9 cellular contexts compared by ENCODE assay signal in genomic region chr2:197191948-197192338, GRCh38.
DNase-seq lines count a peak whose midpoint lies in the region; ATAC-seq and TF ChIP-seq lines count a peak whose summit lies in the region.
"Had no signal": no experiment of that assay in that cellular context is flagged by ENCODE, and none has a peak within 500 bp of the region (broad histone marks: within the 10 kb centered on the region; RNA-seq: fewer than 3 reads in every experiment).

No MANE protein-coding gene starts in this region.

- H3K36me3 ChIP-seq in DOHH2 (ENCODE audit: control insufficient read depth, low read length), result peaks cover 2% of the 10 kb centered on the region
- H3K36me3 ChIP-seq in gastroesophageal sphincter, result no peaks in the 10 kb centered on the region
- no peaks in the 10 kb centered on the region for H3K36me3 ChIP-seq in neuronal stem cell (replicated peaks in 1 of 2; ENCODE audit: control insufficient read depth in 2 of 2, insufficient read depth in 2 of 2, low read length in 2 of 2)

- H3K27ac ChIP-seq in DOHH2 (ENCODE audit: low read depth, low read length) (no peak overlapping the region), gastroesophageal sphincter (no peak overlapping the region), neuronal stem cell (replicated peaks; ENCODE audit: low read length) (no peak overlapping the region), right cardiac atrium (ENCODE audit: low read length) (no peak overlapping the region)
- H3K27ac ChIP-seq: KMS-11 had no signal

- TF ChIP-seq CTCF in DOHH2 (IDR thresholded peaks at IDR 0.05; ENCODE audit: low read depth, low read length, poor library complexity, severe bottlenecking), result no peak
- no peak for TF ChIP-seq CTCF in gastroesophageal sphincter (IDR thresholded peaks at IDR 0.05)

- H2BK5ac ChIP-seq in neuronal stem cell (ENCODE audit: low read length), result no peak overlapping the region

- TF ChIP-seq POLR2A in gastroesophageal sphincter (IDR thresholded peaks at IDR 0.05), result no peak

- H3K4me1 ChIP-seq in DOHH2 (ENCODE audit: control insufficient read depth, low read length) (peaks cover 31% of the 10 kb centered on the region), gastroesophageal sphincter (peaks cover 13 to 56% (median 17%) of the 10 kb centered on the region in 3 donors), neuronal stem cell (ENCODE audit: control insufficient read depth in 2 of 2, insufficient read depth in 1 of 2, low read depth in 1 of 2, low read length in 2 of 2) (peaks cover 6 to 11% of the 10 kb centered on the region in 2 donors), right cardiac atrium (ENCODE audit: control insufficient read depth, insufficient read depth, low read length) (peaks cover 5% of the 10 kb centered on the region)

- H4K20me1 ChIP-seq in DOHH2 (ENCODE audit: control insufficient read depth, insufficient read depth, low read depth, low read length), result no peaks in the 10 kb centered on the region

- H3K27me3 ChIP-seq in DOHH2 (ENCODE audit: control insufficient read depth, low read length) (no peaks in the 10 kb centered on the region), gastroesophageal sphincter (no peaks in the 10 kb centered on the region), neuronal stem cell (ENCODE audit: control insufficient read depth in 3 of 3, insufficient read depth in 3 of 3, low read depth in 1 of 3, low read length in 3 of 3) (no peaks in the 10 kb centered on the region), right cardiac atrium (ENCODE audit: control insufficient read depth, insufficient read depth) (no peaks in the 10 kb centered on the region)

- no peak overlapping the region for H4K91ac ChIP-seq in neuronal stem cell (ENCODE audit: low read depth, low read length, poor library complexity)

- TF ChIP-seq EP300 in gastroesophageal sphincter (IDR thresholded peaks at IDR 0.05), result no peak

- H3K4me2 ChIP-seq in DOHH2 (ENCODE audit: low read length) (peak overlapping the region; percentile 43), neuronal stem cell (ENCODE audit: insufficient read depth, low read length, poor library complexity, severe bottlenecking) (no peak overlapping the region)
- H3K4me2 ChIP-seq: KMS-11 had no signal

- H2BK12ac ChIP-seq in neuronal stem cell (ENCODE audit: low read length), result no peak overlapping the region

- H2BK120ac ChIP-seq in neuronal stem cell (ENCODE audit: low read depth, low read length), result no peak overlapping the region

- no peak overlapping the region for H2AK5ac ChIP-seq in neuronal stem cell (ENCODE audit: low read depth, low read length)

- no peak overlapping the region for H3K18ac ChIP-seq in neuronal stem cell (ENCODE audit: low read length)

- ATAC-seq in GM19438 (IDR thresholded peaks at IDR 0.05; ENCODE audit: low read depth, unreplicated experiment) (peak; percentile 66), HG03175 (IDR thresholded peaks at IDR 0.05; ENCODE audit: unreplicated experiment) (peak; percentile 83), gastroesophageal sphincter (no peak), left cardiac atrium (no peak), right cardiac atrium (no peak)

- 67 to 83% methylated on average over 2 of the region's 2 CpGs for WGBS in gastroesophageal sphincter (ENCODE audit: low coverage in 1 of 2), 2 donors
- WGBS in neuronal stem cell (ENCODE audit: extremely low coverage in 2 of 2, insufficient read length in 2 of 2, insufficient replicate concordance in 1 of 2), 2 donors, result no CpG with 5 or more reads among the region's 2 CpGs
- 73% methylated on average over 2 of the region's 2 CpGs for WGBS in right cardiac atrium

- no peak overlapping the region for H3K14ac ChIP-seq in neuronal stem cell (ENCODE audit: low read length)

- H3K79me2 ChIP-seq in DOHH2 (ENCODE audit: control insufficient read depth, low read length), result peaks cover 52% of the 10 kb centered on the region

- no peaks in the 10 kb centered on the region for H3K79me1 ChIP-seq in neuronal stem cell (ENCODE audit: low read depth, low read length)

- no peak overlapping the region for H3K9ac ChIP-seq in neuronal stem cell (ENCODE audit: low read depth, low read length, poor library complexity)
- H3K9ac ChIP-seq: KMS-11 had no signal

- H3K4me3 ChIP-seq in DOHH2 (ENCODE audit: low read length), result peak overlapping the region; percentile 12; the same call in 1 of the 2 replicates
- no peak overlapping the region for H3K4me3 ChIP-seq in gastroesophageal sphincter
- H3K4me3 ChIP-seq in neuronal stem cell (ENCODE audit: low read length in 2 of 2), result no peak overlapping the region
- no peak overlapping the region for H3K4me3 ChIP-seq in right cardiac atrium (ENCODE audit: low read length)

- intact Hi-C loops in left cardiac atrium (cut with DNase I) (loop anchor here in 1 of 2 donors (1.0 to 2.0 kb wide), 2 partner anchors 118 to 187 kb away; partner anchors contain the start of gene ANKRD44), right cardiac atrium (cut with DNase I) (loop anchor here (5.0 to 10.0 kb wide), 3 partner anchors 120 to 185 kb away; partner anchors contain the start of gene ANKRD44 (in 2 of the 4))

- no peak overlapping the region for H3K4ac ChIP-seq in neuronal stem cell (ENCODE audit: low read length)

- peaks cover 3% of the 10 kb centered on the region for H3F3A ChIP-seq in DOHH2 (ENCODE audit: control insufficient read depth, insufficient read depth)

- no peaks in the 10 kb centered on the region for H3K9me3 ChIP-seq in DOHH2 (ENCODE audit: control insufficient read depth, insufficient read depth, low read length)
- no peaks in the 10 kb centered on the region for H3K9me3 ChIP-seq in gastroesophageal sphincter
- H3K9me3 ChIP-seq in neuronal stem cell (replicated peaks in 1 of 2; ENCODE audit: control insufficient read depth in 2 of 2, insufficient read depth in 1 of 2, low read depth in 1 of 2, low read length in 2 of 2), result no peaks in the 10 kb centered on the region
- H3K9me3 ChIP-seq in right cardiac atrium (ENCODE audit: control insufficient read depth, low read length), result no peaks in the 10 kb centered on the region

- H4K8ac ChIP-seq in neuronal stem cell (ENCODE audit: low read depth, low read length), result no peak overlapping the region

- H2AFZ ChIP-seq in neuronal stem cell (ENCODE audit: low read length), result no peak overlapping the region

- DNase-seq in activated T-helper 1 cell treated with Interleukin-2 at 50 U/mL for 16 hours (ENCODE audit: low read depth), result peak; percentile 26
- no peak for DNase-seq in left cardiac atrium
- DNase-seq in neuronal stem cell (ENCODE audit: low spot score), result no peak
- no peak for DNase-seq in right cardiac atrium

- no peak overlapping the region for H2BK15ac ChIP-seq in neuronal stem cell (ENCODE audit: low read length)

- no peaks in the 10 kb centered on the region for H3K9me2 ChIP-seq in DOHH2 (replicated peaks; ENCODE audit: control insufficient read depth, low read length)

- no peak overlapping the region for H3K23ac ChIP-seq in neuronal stem cell (ENCODE audit: low read depth, low read length, poor library complexity)

Comparison
In these comparisons a context has a peak if more than half of its experiments do, and no peak if none do; other contexts are left out.
1. ATAC-seq: peak in GM19438 (single experiment) and HG03175 (single experiment); none in gastroesophageal sphincter (single experiment), left cardiac atrium (0 of 2) and right cardiac atrium (0 of 2).